In genomic region chr2:113275556-113276215, GRCh38 we compare ENCODE assay signal across 23 cellular contexts. TPM values are rescaled to one million over a fixed set of nuclear protein-coding genes. Genes with fewer than 3 reads are reported as not detected.
DNase-seq lines count a peak whose midpoint lies in the region; ATAC-seq and TF ChIP-seq lines count a peak whose summit lies in the region.
"Had no signal": no experiment of that assay in that cellular context is flagged by ENCODE, and none has a peak within 500 bp of the region (broad histone marks: within the 10 kb centered on the region; RNA-seq: fewer than 3 reads in every experiment).

No MANE protein-coding gene starts in this region.

- no peak for ATAC-seq in GM21360 (IDR thresholded peaks at IDR 0.05; ENCODE audit: unreplicated experiment)
- ATAC-seq: activated T-helper 17 cell treated with anti-CD3 and anti-CD28 coated beads, Interleukin-2, amount 50 U/mL, for 72 hours; effector memory CD8-positive, alpha-beta T cell; heart right ventricle; T-helper 17 cell had no signal

- H3K27ac ChIP-seq in thyroid gland: peak overlapping the region; percentile 92 to 99 (median 93)
- no peak overlapping the region for H3K27ac ChIP-seq in CD8-positive, alpha-beta memory T cell (ENCODE audit: low read depth, low read length)
- H3K27ac ChIP-seq: heart right ventricle, HL-60, tibial nerve had no signal

- peak overlapping the region; percentile 15 for H3K4me3 Mint-ChIP-seq in activated naive CD4-positive, alpha-beta T cell treated with anti-CD3 and anti-CD28 coated beads, Interleukin-2, amount 50 U/mL, for 24 hours
- peak overlapping the region in 2 of 7 donors; percentile 1 to 11 for H3K4me3 Mint-ChIP-seq in CD8-positive, alpha-beta memory T cell
- H3K4me3 Mint-ChIP-seq: activated T-helper 17 cell treated with anti-CD3 and anti-CD28 coated beads, Interleukin-2, amount 50 U/mL, for 72 hours; effector memory CD8-positive, alpha-beta T cell had no signal

- H3K36me3 Mint-ChIP-seq in activated naive CD4-positive, alpha-beta T cell treated with anti-CD3 and anti-CD28 coated beads, Interleukin-2, amount 50 U/mL, for 24 hours: peaks cover 2% of the 10 kb centered on the region
- H3K36me3 Mint-ChIP-seq in CD8-positive, alpha-beta memory T cell: peaks cover 0 to 2% (median 0%) of the 10 kb centered on the region in 3 donors

- DNase-seq in activated naive CD4-positive, alpha-beta T cell treated with anti-CD3 and anti-CD28 coated beads, Interleukin-2, amount 50 U/mL, for 16 hours: no peak
- DNase-seq in astrocyte of the cerebellum (ENCODE audit: low read depth) (no peak), kidney tubule cell (ENCODE audit: low spot score) (peak; percentile 21), thyroid gland (no peak), NCI-H1930 (lab: John Stamatoyannopoulos, UW) (no peak)
- no peak for DNase-seq in CD8-positive, alpha-beta memory T cell
- DNase-seq: ACHN; amniotic stem cell; CD4-positive, alpha-beta T cell; cerebellar nuclear complex; effector memory CD8-positive, alpha-beta T cell; heart right ventricle; islet precursor cell; NCI-H2081 treated with DMSO at 0.1 percent for 48 hours; NCI-H526 treated with DMSO at 0.1 percent for 48 hours; SHP77 treated with DMSO at 0.1 percent for 48 hours; T-helper 17 cell had no signal

- 6 to 7% methylated on average over 32 to 36 of the region's 38 CpGs for WGBS in thyroid gland, 2 donors

- no peak overlapping the region for H3K27ac Mint-ChIP-seq in activated naive CD4-positive, alpha-beta T cell treated with anti-CD3 and anti-CD28 coated beads, Interleukin-2, amount 50 U/mL, for 24 hours
- no peak overlapping the region for H3K27ac Mint-ChIP-seq in CD8-positive, alpha-beta memory T cell
- H3K27ac Mint-ChIP-seq: activated T-helper 17 cell treated with anti-CD3 and anti-CD28 coated beads, Interleukin-2, amount 50 U/mL, for 72 hours; CD4-positive, alpha-beta T cell; effector memory CD8-positive, alpha-beta T cell; T-helper 17 cell had no signal

- POLR2A ChIA-PET in CD8-positive, alpha-beta memory T cell (lab: Charles Lee): no interaction called here

- TF ChIP-seq POLR2A in thyroid gland (IDR thresholded peaks at IDR 0.05): no peak

- in situ Hi-C loops in astrocyte of the cerebellum (cut with HindIII; ENCODE audit: low sequenced_read_pairs): no loop called here

- H3K36me3 ChIP-seq in thyroid gland: peaks cover 31 to 39% of the 10 kb centered on the region in 2 donors
- H3K36me3 ChIP-seq in CD8-positive, alpha-beta memory T cell (ENCODE audit: insufficient read depth, low read length): no peaks in the 10 kb centered on the region
- H3K36me3 ChIP-seq: HAP-1, heart right ventricle, tibial nerve had no signal

- H3K4me1 ChIP-seq in thyroid gland: peaks cover 24 to 35% of the 10 kb centered on the region in 2 donors
- H3K4me1 ChIP-seq in CD8-positive, alpha-beta memory T cell (ENCODE audit: insufficient read depth, low read length): peaks cover 34% of the 10 kb centered on the region
- H3K4me1 ChIP-seq: HAP-1 had no signal

- H3K4me1 Mint-ChIP-seq in activated naive CD4-positive, alpha-beta T cell treated with anti-CD3 and anti-CD28 coated beads, Interleukin-2, amount 50 U/mL, for 24 hours: peaks cover 25% of the 10 kb centered on the region
- peaks cover 14 to 32% (median 17%) of the 10 kb centered on the region in 3 donors for H3K4me1 Mint-ChIP-seq in CD8-positive, alpha-beta memory T cell
- H3K4me1 Mint-ChIP-seq: activated T-helper 17 cell treated with anti-CD3 and anti-CD28 coated beads, Interleukin-2, amount 50 U/mL, for 72 hours had no signal

- no peaks in the 10 kb centered on the region for H3K9me3 Mint-ChIP-seq in activated naive CD4-positive, alpha-beta T cell treated with anti-CD3 and anti-CD28 coated beads, Interleukin-2, amount 50 U/mL, for 24 hours
- no peaks in the 10 kb centered on the region for H3K9me3 Mint-ChIP-seq in CD8-positive, alpha-beta memory T cell
- H3K9me3 Mint-ChIP-seq: activated T-helper 17 cell treated with anti-CD3 and anti-CD28 coated beads, Interleukin-2, amount 50 U/mL, for 72 hours; CD4-positive, alpha-beta T cell; effector memory CD8-positive, alpha-beta T cell had no signal

- H3K9me3 ChIP-seq in thyroid gland: no peaks in the 10 kb centered on the region
- H3K9me3 ChIP-seq in CD8-positive, alpha-beta memory T cell (ENCODE audit: low read length): no peaks in the 10 kb centered on the region
- H3K9me3 ChIP-seq: HAP-1, heart right ventricle, tibial nerve had no signal

- CTCF ChIA-PET in CD8-positive, alpha-beta memory T cell (lab: Charles Lee): interaction anchor here (0.9 kb wide), 1 partner anchor 14 kb away, joined by 3 read pairs; no protein-coding TSS in a partner anchor

- H3K27me3 ChIP-seq in thyroid gland: no peaks in the 10 kb centered on the region
- H3K27me3 ChIP-seq in CD8-positive, alpha-beta memory T cell (ENCODE audit: insufficient read depth, low read length, poor library complexity, severe bottlenecking): peaks cover 49% of the 10 kb centered on the region

- peaks cover 39% of the 10 kb centered on the region for H3K27me3 Mint-ChIP-seq in activated naive CD4-positive, alpha-beta T cell treated with anti-CD3 and anti-CD28 coated beads, Interleukin-2, amount 50 U/mL, for 24 hours
- H3K27me3 Mint-ChIP-seq in CD8-positive, alpha-beta memory T cell: peaks cover 55 to 69% of the 10 kb centered on the region in 2 donors

- intact Hi-C loops in thyroid gland (cut with DNase I): no loop called here

- H3K4me3 ChIP-seq in astrocyte of the cerebellum (ENCODE audit: low read depth, low read length) (peak overlapping the region; percentile 31), thyroid gland (replicated peaks in 1 of 3) (peak overlapping the region; percentile 49 to 90 (median 73))
- no peak overlapping the region for H3K4me3 ChIP-seq in CD8-positive, alpha-beta memory T cell (ENCODE audit: low read length)
- H3K4me3 ChIP-seq: HAP-1, heart right ventricle, tibial nerve had no signal

- no peak for TF ChIP-seq CTCF in astrocyte of the cerebellum (IDR thresholded peaks at IDR 0.05; ENCODE audit: low read depth, low read length, missing control alignments)
- TF ChIP-seq CTCF in thyroid gland (IDR thresholded peaks at IDR 0.05): no peak

RNA-seq across cellular contexts. Expression of gene PAX8, which starts 3.0 kb away (rescaled TPM):
- total RNA-seq in thyroid gland: 1,000 to 10,000 TPM; 1,318 to 2,156 (median 1,767) TPM
- 1 to 10 TPM; 2.3 TPM for total RNA-seq in CD8-positive, alpha-beta memory T cell
- 0.97 TPM for polyA plus RNA-seq in CD8-positive, alpha-beta memory T cell

Comparison
In these comparisons a context has a peak if more than half of its experiments do, and no peak if none do; other contexts are left out.
1. RNA of gene PAX8, which starts 3.0 kb away (total RNA-seq): 1,318 to 2,156 TPM in thyroid gland; 2.3 TPM in CD8-positive, alpha-beta memory T cell; every median in the first group is over 100 times any median in the second.